ENCODE assay signal across 8 cellular contexts in genomic region chr11:95925011-95925410, GRCh38. TPM values are rescaled to one million over a fixed set of nuclear protein-coding genes. Genes with fewer than 3 reads are reported as not detected.
DNase-seq lines count a peak whose midpoint lies in the region; ATAC-seq and TF ChIP-seq lines count a peak whose summit lies in the region.

No MANE protein-coding gene starts in this region.

- peaks cover 3% of the 10 kb centered on the region for H3K36me3 Mint-ChIP-seq in activated T-helper 2 cell treated with anti-CD3 and anti-CD28 coated beads, Interferon-gamma antibody, Interleukin-2, Interleukin-4, amounts not matched to agents 10 μg/mL and 5 μg/mL and 100 μg/mL, durations not matched to agents 14 hours and 24 hours and 36 hours (ENCODE audit: low read depth)

- H3K9me3 Mint-ChIP-seq in activated T-helper 2 cell treated with anti-CD3 and anti-CD28 coated beads, Interferon-gamma antibody, Interleukin-2, Interleukin-4, amounts not matched to agents 10 μg/mL and 5 μg/mL and 100 μg/mL, durations not matched to agents 14 hours and 24 hours and 36 hours, result no peaks in the 10 kb centered on the region

- POLR2A ChIA-PET in A673 (lab: Charles Lee; ENCODE audit: low non-redundant PET) (interaction anchor here (0.8 kb wide), 1 partner anchor 8 kb away, joined by 5 read pairs; no protein-coding TSS in a partner anchor), HCT116 (lab: Charles Lee) (interaction anchor here (0.9 kb wide), 2 partner anchors 328 to 465 kb away, joined by 4 read pairs; partner anchors contain the start of genes CCDC82 and JRKL)

- RAD21 ChIA-PET in HCT116 (lab: Charles Lee; ENCODE audit: low non-redundant PET in 1 of 2, low total read pairs in 2 of 2, uncharacterized antibody in 2 of 2, unreplicated experiment in 2 of 2), result no interaction called here

- no peak for TF ChIP-seq RAD21 in HCT116 (IDR thresholded peaks at IDR 0.05; ENCODE audit: low read depth)

- H3K9me2 ChIP-seq in HCT116 (ENCODE audit: insufficient read depth), result no peaks in the 10 kb centered on the region

- peak overlapping the region; percentile 74 for H3K9ac ChIP-seq in HCT116 (ENCODE audit: low read length)

- ATAC-seq in HCT116 (peak; percentile 18), GM19324 (IDR thresholded peaks at IDR 0.05; ENCODE audit: low FRiP score, unreplicated experiment) (no peak)

- H3K9me3 ChIP-seq in A673 (ENCODE audit: low read depth, low read length, poor library complexity, severe bottlenecking) (no peaks in the 10 kb centered on the region), HCT116 (ENCODE audit: control insufficient read depth in 1 of 2, insufficient read depth in 1 of 2, low read depth in 1 of 2, low read length in 2 of 2) (no peaks in the 10 kb centered on the region)

- TF ChIP-seq CTCF in A673 (conservative IDR thresholded peaks at IDR 0.05; ENCODE audit: low read depth, low read length) (no peak), HCT116 (IDR thresholded peaks at IDR 0.05 in 2 of 3, conservative IDR thresholded peaks at IDR 0.05 in 1 of 3; ENCODE audit: borderline replicate concordance in 1 of 3, insufficient read depth in 1 of 3, low read depth in 2 of 3, low read length in 2 of 3) (no peak)

- H3K79me2 ChIP-seq in HCT116 (ENCODE audit: insufficient read depth, low read length), result peaks cover 45% of the 10 kb centered on the region

- H3K4me2 ChIP-seq in HCT116 (ENCODE audit: low read length), result peak overlapping the region; percentile 88

- no peak overlapping the region for H2AFZ ChIP-seq in HCT116 (ENCODE audit: low read depth, low read length, poor library complexity, severe bottlenecking)

- H3K27ac ChIP-seq in A673 (ENCODE audit: low read depth, low read length, poor library complexity, severe bottlenecking), result peak overlapping the region; percentile 89
- H3K27ac ChIP-seq in HCT116 (ENCODE audit: low read depth, low read length), result peak overlapping the region; percentile 79; the same call in 1 of the 2 replicates

- H3K36me3 ChIP-seq in A673 (ENCODE audit: insufficient read depth, low read length, poor library complexity, severe bottlenecking) (no peaks in the 10 kb centered on the region), HCT116 (ENCODE audit: control insufficient read depth in 1 of 2, insufficient read depth in 2 of 2, low read length in 2 of 2) (no peaks in the 10 kb centered on the region; a peak in 1 of 4 replicates)

- peaks cover 6% of the 10 kb centered on the region for H3K27me3 Mint-ChIP-seq in activated T-helper 2 cell treated with anti-CD3 and anti-CD28 coated beads, Interferon-gamma antibody, Interleukin-2, Interleukin-4, amounts not matched to agents 10 μg/mL and 5 μg/mL and 100 μg/mL, durations not matched to agents 14 hours and 24 hours and 36 hours (ENCODE audit: low read depth)

- no peak for DNase-seq in A673 (ENCODE audit: low spot score)
- DNase-seq in HCT116 (ENCODE audit: low read depth, low spot score), result peak; percentile 27
- no peak for DNase-seq in activated T-helper 2 cell treated with anti-CD3 and anti-CD28 coated beads, Interferon-gamma antibody, Interleukin-2, Interleukin-4, amounts not matched to agents 10 μg/mL and 5 μg/mL and 100 μg/mL, durations not matched to agents 14 hours and 24 hours and 36 hours (ENCODE audit: low spot score)
- DNase-seq in left kidney (ENCODE audit: low read depth, low spot score), result peak; percentile 7
- DNase-seq in 8988T, result no peak
- no peak for DNase-seq in NCI-H2107 treated with DMSO at 0.1 percent for 48 hours (lab: John Stamatoyannopoulos, UW; ENCODE audit: unreplicated experiment)
- no peak for DNase-seq in cerebellar cortex (ENCODE audit: low spot score)

- CTCF ChIA-PET in A673 (lab: Charles Lee), result no interaction called here
- CTCF ChIA-PET in HCT116 (lab: Charles Lee), result interaction anchor here (0.8 to 1.6 kb wide), 3 partner anchors 76 to 501 kb away, joined by 3 to 9 read pairs (median 3); partner anchors contain the start of gene MAML2

- peak overlapping the region; percentile 100 for H3K4me3 Mint-ChIP-seq in activated T-helper 2 cell treated with anti-CD3 and anti-CD28 coated beads, Interferon-gamma antibody, Interleukin-2, Interleukin-4, amounts not matched to agents 10 μg/mL and 5 μg/mL and 100 μg/mL, durations not matched to agents 14 hours and 24 hours and 36 hours (ENCODE audit: low read depth)

- no peak for TF ChIP-seq POLR2A in HCT116 (IDR thresholded peaks at IDR 0.05; ENCODE audit: borderline replicate concordance, extremely low read depth, insufficient read depth, insufficient read length)

- intact Hi-C loops in A673 (cut with micrococcal nuclease; ENCODE audit: unreplicated experiment), result no loop called here
- intact Hi-C loops in HCT116 (cut with micrococcal nuclease), result loop anchor here (10.0 kb wide), 1 partner anchor 770 kb away; no protein-coding TSS in a partner anchor
- intact Hi-C loops in activated T-helper 2 cell treated with anti-CD3 and anti-CD28 coated beads, Interferon-gamma antibody, Interleukin-2, Interleukin-4, amounts not matched to agents 10 μg/mL and 5 μg/mL and 100 μg/mL, durations not matched to agents 14 hours and 24 hours and 36 hours (cut with micrococcal nuclease), result loop anchor here (2.0 to 10.0 kb wide), 2 partner anchors 134 to 330 kb away; partner anchors contain the start of gene CEP57

- peaks cover 23% of the 10 kb centered on the region for H3K4me1 Mint-ChIP-seq in activated T-helper 2 cell treated with anti-CD3 and anti-CD28 coated beads, Interferon-gamma antibody, Interleukin-2, Interleukin-4, amounts not matched to agents 10 μg/mL and 5 μg/mL and 100 μg/mL, durations not matched to agents 14 hours and 24 hours and 36 hours (ENCODE audit: low read depth)

- BruUV-seq in A673 (replicated peaks; lab: Mats Ljungman, UMichigan), result no TSS peak
- BruUV-seq in HCT116 (replicated peaks; lab: Mats Ljungman, UMichigan), result no TSS peak

- no peak overlapping the region for H3K27ac Mint-ChIP-seq in activated T-helper 2 cell treated with anti-CD3 and anti-CD28 coated beads, Interferon-gamma antibody, Interleukin-2, Interleukin-4, amounts not matched to agents 10 μg/mL and 5 μg/mL and 100 μg/mL, durations not matched to agents 14 hours and 24 hours and 36 hours

- no peaks in the 10 kb centered on the region for H4K20me1 ChIP-seq in HCT116 (ENCODE audit: insufficient read depth)

- peak overlapping the region; percentile 97 for H3K4me3 ChIP-seq in A673 (ENCODE audit: low read depth, low read length, poor library complexity, severe bottlenecking)
- peak overlapping the region; percentile 69 to 94 for H3K4me3 ChIP-seq in HCT116 (replicated peaks in 1 of 2; ENCODE audit: low read depth in 1 of 2, low read length in 2 of 2)

- H3K27me3 ChIP-seq in A673 (replicated peaks; ENCODE audit: insufficient read depth, low read depth, low read length, poor library complexity), result no peaks in the 10 kb centered on the region
- no peaks in the 10 kb centered on the region for H3K27me3 ChIP-seq in HCT116 (ENCODE audit: insufficient read depth, low read length)

- H3K4me1 ChIP-seq in A673 (ENCODE audit: insufficient read depth, low read length, poor library complexity, severe bottlenecking) (peaks cover 18% of the 10 kb centered on the region), HCT116 (ENCODE audit: control insufficient read depth in 1 of 2, insufficient read depth in 2 of 2, low read length in 2 of 2) (peaks cover 6 to 14% of the 10 kb centered on the region in 2 experiments)

TF ChIP-seq in HCT116, 20 proteins besides CTCF, POLR2A, EP300 and RAD21:
- TF ChIP-seq YY1 (IDR thresholded peaks at IDR 0.05; ENCODE audit: extremely low read depth, insufficient replicate concordance, low read depth, low read length) (no peak), JUND (IDR thresholded peaks at IDR 0.05) (peak; percentile 49), POLR2AphosphoS5 (IDR thresholded peaks at IDR 0.05; ENCODE audit: low read depth, low read length) (peak; percentile 19; the same call in 1 of the 2 replicates), FOSL1 (IDR thresholded peaks at IDR 0.05; ENCODE audit: low read depth) (peak; percentile 53; the same call in 1 of the 2 replicates), CEBPB (IDR thresholded peaks at IDR 0.05; ENCODE audit: low read depth) (peak; percentile 49; the same call in 1 of the 2 replicates), EGR1 (IDR thresholded peaks at IDR 0.05; ENCODE audit: low read depth) (no peak)

RNA-seq across cellular contexts. Expression of gene MTMR2, which starts 1.1 kb away (rescaled TPM):
- total RNA-seq in A673 (2021), result 52.4 and 58.6 TPM in 2 replicates
- 29.1 TPM for total RNA-seq in HCT116 (2021; ENCODE audit: unreplicated experiment)
- polyA plus RNA-seq in HCT116 (2012), result 6.9 and 10.5 TPM in 2 replicates
- 41.7 and 45.4 TPM in 2 replicates for total RNA-seq in activated T-helper 2 cell treated with anti-CD3 and anti-CD28 coated beads, Interferon-gamma antibody, Interleukin-2, Interleukin-4, amounts not matched to agents 10 μg/mL and 5 μg/mL and 100 μg/mL, durations not matched to agents 14 hours and 24 hours and 36 hours

Comparison
In these comparisons a context has a peak if more than half of its experiments do, and no peak if none do; other contexts are left out.
1. DNase-seq: peak in HCT116 (single experiment) and left kidney (single experiment); none in A673 (single experiment), activated T-helper 2 cell treated with anti-CD3 and anti-CD28 coated beads, Interferon-gamma antibody, Interleukin-2, Interleukin-4, amounts not matched to agents 10 μg/mL and 5 μg/mL and 100 μg/mL, durations not matched to agents 14 hours and 24 hours and 36 hours (single experiment), 8988T (single experiment), NCI-H2107 treated with DMSO at 0.1 percent for 48 hours (single experiment) and cerebellar cortex (single experiment).